Comparison of ENCODE assay signal across 15 cellular contexts in the genomic region with DNA sequence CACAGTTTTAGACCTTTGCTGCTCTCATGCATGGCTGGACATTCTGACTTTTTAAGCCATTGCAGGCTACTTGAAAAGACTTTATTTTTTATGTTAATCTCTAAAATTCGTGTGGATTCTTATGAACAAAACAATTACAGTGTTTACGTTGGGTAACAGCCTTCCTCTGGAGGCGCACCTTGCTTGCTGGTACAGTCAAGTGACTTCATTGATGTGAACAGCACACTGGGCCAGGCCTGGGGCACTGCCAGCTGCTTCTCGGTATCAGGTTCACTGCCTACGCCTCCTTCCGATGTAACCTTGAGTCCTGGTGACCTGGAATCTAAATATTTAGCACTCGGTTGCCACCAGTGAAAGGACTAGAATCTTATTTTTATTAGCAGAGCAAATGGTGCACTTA. TPM values are rescaled to one million over a fixed set of nuclear protein-coding genes. Genes with fewer than 3 reads are reported as not detected.
DNase-seq lines count a peak whose midpoint lies in the region; ATAC-seq and TF ChIP-seq lines count a peak whose summit lies in the region.
"Had no signal": no experiment of that assay in that cellular context is flagged by ENCODE, and none has a peak within 500 bp of the region (broad histone marks: within the 10 kb centered on the region; RNA-seq: fewer than 3 reads in every experiment).

No MANE protein-coding gene starts in this region.

- DNase-seq in Right ventricle myocardium superior = peak; percentile 44
- no peak for DNase-seq in right atrium auricular region (ENCODE audit: low spot score)
- DNase-seq in RWPE2 (ENCODE audit: low spot score) = no peak
- DNase-seq in lower lobe of right lung = peak; percentile 87
- DNase-seq in GM03348 (ENCODE audit: low spot score) = no peak
- DNase-seq in glomerular visceral epithelial cell (ENCODE audit: extremely low spot score) = no peak
- DNase-seq in HuH-7.5 (ENCODE audit: low spot score) = no peak
- DNase-seq: activated CD4-positive, CD25-positive, alpha-beta regulatory T cell treated with anti-CD3 and anti-CD28 coated beads, Interleukin-2, amount 50 U/mL, for 72 hours; activated T-cell treated with anti-CD3 and anti-CD28 coated beads, Interleukin-2, amount 50 U/mL, for 4 hours; MG63; SW 1271 had no signal

- no peak for TF ChIP-seq CTCF in right atrium auricular region (IDR thresholded peaks at IDR 0.05)
- TF ChIP-seq CTCF in RWPE2 (IDR thresholded peaks at IDR 0.05; ENCODE audit: poor library complexity, severe bottlenecking) = no peak
- no peak for TF ChIP-seq CTCF in lower lobe of right lung (IDR thresholded peaks at IDR 0.05)

- ATAC-seq in Right ventricle myocardium superior (ENCODE audit: poor library complexity) (peak; percentile 53), RWPE2 (ENCODE audit: low read depth) (no peak), lower lobe of right lung (peak; percentile 89), GM21576 (IDR thresholded peaks at IDR 0.05; ENCODE audit: unreplicated experiment) (no peak)
- ATAC-seq: activated T-cell treated with anti-CD3 and anti-CD28 coated beads, Interleukin-2, amount 50 U/mL, for 4 hours had no signal

- intact Hi-C loops in Right ventricle myocardium superior (cut with DNase I) (no loop called here), lower lobe of right lung (cut with DNase I) (no loop called here)

- H3K27me3 ChIP-seq in right atrium auricular region = no peaks in the 10 kb centered on the region
- no peaks in the 10 kb centered on the region for H3K27me3 ChIP-seq in RWPE2 (ENCODE audit: insufficient read depth, poor library complexity, severe bottlenecking)
- no peaks in the 10 kb centered on the region for H3K27me3 ChIP-seq in lower lobe of right lung (ENCODE audit: low read depth)
- H3K27me3 ChIP-seq: MG63 had no signal

- H3K9me3 ChIP-seq in right atrium auricular region (peaks cover 0 to 7% of the 10 kb centered on the region in 2 donors), RWPE2 (ENCODE audit: severe bottlenecking) (no peaks in the 10 kb centered on the region), lower lobe of right lung (no peaks in the 10 kb centered on the region)

- H3K4me1 ChIP-seq in right atrium auricular region (no peaks in the 10 kb centered on the region), RWPE2 (ENCODE audit: insufficient read depth, poor library complexity, severe bottlenecking) (peaks cover 43% of the 10 kb centered on the region), lower lobe of right lung (peaks cover 9% of the 10 kb centered on the region)

- H3K4me3 ChIP-seq in right atrium auricular region (no peak overlapping the region), RWPE2 (ENCODE audit: severe bottlenecking) (no peak overlapping the region), lower lobe of right lung (no peak overlapping the region)
- H3K4me3 ChIP-seq: MG63 had no signal

- H3K36me3 ChIP-seq in right atrium auricular region = no peaks in the 10 kb centered on the region
- no peaks in the 10 kb centered on the region for H3K36me3 ChIP-seq in RWPE2 (ENCODE audit: low read depth)
- H3K36me3 ChIP-seq in lower lobe of right lung = no peaks in the 10 kb centered on the region
- H3K36me3 ChIP-seq: MG63 had no signal

- H3K27ac ChIP-seq in right atrium auricular region = no peak overlapping the region
- H3K27ac ChIP-seq in RWPE2 (ENCODE audit: poor library complexity, severe bottlenecking) = peak overlapping the region; percentile 98
- peak overlapping the region; percentile 64 for H3K27ac ChIP-seq in lower lobe of right lung

RNA-seq across cellular contexts. Expression of a gene that starts 27.8 kb away (rescaled TPM):
- total RNA-seq in Right ventricle myocardium superior (not detected), right atrium auricular region (not detected), lower lobe of right lung (5.1 TPM)
- total RNA-seq: activated T-cell treated with anti-CD3 and anti-CD28 coated beads, Interleukin-2, amount 50 U/mL, for 4 hours; aorta; endothelial cell of umbilical vein; myocyte had no signal

Comparison
In these comparisons a context has a peak if more than half of its experiments do, and no peak if none do; other contexts are left out.
1. DNase-seq: peak in Right ventricle myocardium superior (single experiment) and lower lobe of right lung (single experiment); none in right atrium auricular region (single experiment), RWPE2 (single experiment), GM03348 (single experiment), glomerular visceral epithelial cell (single experiment) and HuH-7.5 (single experiment).
2. ATAC-seq: peak in Right ventricle myocardium superior (single experiment) and lower lobe of right lung (2 of 2); none in RWPE2 (single experiment) and GM21576 (single experiment).
3. H3K27ac ChIP-seq: peak in RWPE2 (single experiment) and lower lobe of right lung (single experiment); none in right atrium auricular region (0 of 2).